Comparison of ENCODE assay signal across 8 cellular contexts in the genomic region with DNA sequence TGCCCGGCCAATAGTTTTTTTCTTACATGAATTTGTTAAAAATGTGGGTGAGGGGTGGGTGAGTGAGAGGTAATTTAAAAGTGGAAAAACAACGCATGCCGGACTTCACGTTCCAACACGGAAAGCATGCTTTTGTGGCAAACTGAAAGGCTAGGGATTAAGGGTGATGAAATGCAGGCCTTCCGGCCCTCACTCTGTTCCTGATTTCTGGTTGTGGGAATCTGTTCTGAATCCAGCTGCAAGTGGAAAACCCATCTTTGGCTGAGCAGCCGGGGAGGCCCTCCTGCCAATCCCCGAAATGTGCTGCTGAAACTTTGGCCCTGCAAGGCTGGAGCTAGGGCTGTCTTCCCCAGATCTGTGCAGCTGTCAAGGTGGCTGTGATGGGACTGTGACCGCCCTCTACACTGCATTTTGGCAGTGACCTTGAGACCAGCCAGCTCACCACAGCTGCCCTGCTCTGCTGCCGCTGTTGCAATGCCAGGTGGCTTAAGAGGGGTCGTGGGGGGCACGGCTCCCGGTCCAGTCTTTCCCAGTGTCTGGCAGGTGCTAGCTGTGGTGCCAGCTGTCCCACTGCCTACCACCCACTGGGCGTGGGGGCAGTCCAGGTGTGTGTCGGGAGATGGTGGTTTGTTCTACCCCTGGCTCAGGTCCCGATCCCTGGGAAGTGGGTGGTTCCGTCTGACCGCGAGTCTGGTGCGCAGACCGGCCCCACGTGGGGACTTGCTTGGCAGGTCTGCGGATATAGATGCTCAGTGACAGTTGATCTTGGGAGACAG. TPM values are rescaled to one million over a fixed set of nuclear protein-coding genes. Genes with fewer than 3 reads are reported as not detected.
A peak's percentile ranks its signal among the peaks of the same experiment; 100 is the strongest.
DNase-seq lines count a peak whose midpoint lies in the region; ATAC-seq and TF ChIP-seq lines count a peak whose summit lies in the region.

No MANE protein-coding gene starts in this region.

- peak overlapping the region; percentile 25 for H3K27ac Mint-ChIP-seq in activated CD4-positive, alpha-beta T cell treated with anti-CD3 and anti-CD28 coated beads, Interleukin-2, amount 10 ng/mL, durations not matched to agents 7 days and 5 days

- H3F3A ChIP-seq in neural cell (ENCODE audit: insufficient read depth, low read length, poor library complexity, severe bottlenecking): no peaks in the 10 kb centered on the region

- H3K27me3 ChIP-seq in neural cell (ENCODE audit: insufficient read depth, low read depth, low read length): no peaks in the 10 kb centered on the region

- no peaks in the 10 kb centered on the region for H3K9me2 ChIP-seq in neural cell (ENCODE audit: insufficient read depth, low read length)

- H3K9me3 ChIP-seq in neural cell (ENCODE audit: low read length): no peaks in the 10 kb centered on the region

- H3K4me1 Mint-ChIP-seq in activated CD4-positive, alpha-beta T cell treated with anti-CD3 and anti-CD28 coated beads, Interleukin-2, amount 10 ng/mL, durations not matched to agents 7 days and 5 days: peaks cover 33% of the 10 kb centered on the region

- peak overlapping the region; percentile 100 for H2AFZ ChIP-seq in neural cell (ENCODE audit: low read depth, low read length)

- CTCF ChIA-PET in activated CD4-positive, alpha-beta T cell treated with anti-CD3 and anti-CD28 coated beads, Interleukin-2, amount 10 ng/mL, durations not matched to agents 7 days and 5 days (lab: Charles Lee): no interaction called here
- CTCF ChIA-PET in RWPE1 (lab: Yijun Ruan, JAX): no interaction called here

- POLR2A ChIA-PET in activated CD4-positive, alpha-beta T cell treated with anti-CD3 and anti-CD28 coated beads, Interleukin-2, amount 10 ng/mL, durations not matched to agents 7 days and 5 days (lab: Charles Lee): no interaction called here
- POLR2A ChIA-PET in RWPE1 (lab: Yijun Ruan, JAX; ENCODE audit: low non-redundant PET): no interaction called here

- H3K27ac ChIP-seq in RWPE1 (peak overlapping the region; percentile 88), neural cell (ENCODE audit: low read length) (peak overlapping the region; percentile 95)

- H3K9ac ChIP-seq in neural cell (ENCODE audit: low read length): peak overlapping the region; percentile 86

- no peak for TF ChIP-seq EP300 in neural cell (conservative IDR thresholded peaks at IDR 0.05; ENCODE audit: poor library complexity, severe bottlenecking)

- TF ChIP-seq RAD21 in neural cell (conservative IDR thresholded peaks at IDR 0.05): no peak

- no peaks in the 10 kb centered on the region for H3K27me3 Mint-ChIP-seq in activated CD4-positive, alpha-beta T cell treated with anti-CD3 and anti-CD28 coated beads, Interleukin-2, amount 10 ng/mL, durations not matched to agents 7 days and 5 days

- no peak for ATAC-seq in HG02852 (IDR thresholded peaks at IDR 0.05; ENCODE audit: unreplicated experiment)

- no peak for TF ChIP-seq CTCF in RWPE1 (conservative IDR thresholded peaks at IDR 0.05; ENCODE audit: low read depth)
- TF ChIP-seq CTCF in fibroblast of pulmonary artery (IDR thresholded peaks at IDR 0.05; ENCODE audit: low read length, missing control alignments): no peak
- no peak for TF ChIP-seq CTCF in neural cell (IDR thresholded peaks at IDR 0.05; ENCODE audit: poor library complexity, severe bottlenecking)

- H3K9me3 Mint-ChIP-seq in activated CD4-positive, alpha-beta T cell treated with anti-CD3 and anti-CD28 coated beads, Interleukin-2, amount 10 ng/mL, durations not matched to agents 7 days and 5 days: peaks cover 3% of the 10 kb centered on the region

- peak overlapping the region; percentile 23 for H3K4me3 Mint-ChIP-seq in activated CD4-positive, alpha-beta T cell treated with anti-CD3 and anti-CD28 coated beads, Interleukin-2, amount 10 ng/mL, durations not matched to agents 7 days and 5 days

- no peaks in the 10 kb centered on the region for H3K36me3 ChIP-seq in neural cell (ENCODE audit: insufficient read depth, low read length)

- peaks cover 37% of the 10 kb centered on the region for H3K79me2 ChIP-seq in neural cell (replicated peaks; ENCODE audit: insufficient read depth, low read length)

- H4K20me1 ChIP-seq in neural cell (ENCODE audit: insufficient read depth): no peaks in the 10 kb centered on the region

- H3K4me3 ChIP-seq in fibroblast of pulmonary artery (replicated peaks; ENCODE audit: low read depth, low read length) (no peak overlapping the region), neural cell (ENCODE audit: low read length) (peak overlapping the region; percentile 71)

- peak overlapping the region; percentile 97 for H3K4me2 ChIP-seq in neural cell (ENCODE audit: low read length)

- H3K36me3 Mint-ChIP-seq in activated CD4-positive, alpha-beta T cell treated with anti-CD3 and anti-CD28 coated beads, Interleukin-2, amount 10 ng/mL, durations not matched to agents 7 days and 5 days (ENCODE audit: low read depth): peaks cover 20% of the 10 kb centered on the region

- no peak for DNase-seq in activated CD4-positive, alpha-beta T cell treated with anti-CD3 and anti-CD28 coated beads, Interleukin-2, amount 10 ng/mL, durations not matched to agents 7 days and 5 days
- no peak for DNase-seq in activated CD4-positive, alpha-beta T cell treated with anti-CD3 and anti-CD28 coated beads, Interleukin-2, amount 50 U/mL, for 4 hours
- DNase-seq in RWPE1 (ENCODE audit: low spot score) (no peak), fibroblast of pulmonary artery (ENCODE audit: low read depth) (peak; percentile 51), KG1 (lab: John Stamatoyannopoulos, UW) (no peak)
- no peak for DNase-seq in stimulated activated CD4-positive, alpha-beta T cell treated with anti-CD3 and anti-CD28 coated beads, Interleukin-4, amount 100 ng/mL, for 4 hours

TF ChIP-seq in neural cell, 6 proteins besides CTCF, POLR2A, EP300 and RAD21:
- TF ChIP-seq POLR2AphosphoS5 (IDR thresholded peaks at IDR 0.05): peak; percentile 13
- TF ChIP-seq MXI1 (conservative IDR thresholded peaks at IDR 0.05; ENCODE audit: poor library complexity, severe bottlenecking): no peak

RNA-seq across cellular contexts. Expression of gene TET1, which starts 39.0 kb away (rescaled TPM):
- 1 to 10 TPM; 3.0 to 3.7 TPM for total RNA-seq in activated CD4-positive, alpha-beta T cell treated with anti-CD3 and anti-CD28 coated beads, Interleukin-2, amount 10 ng/mL, durations not matched to agents 7 days and 5 days
- polyA plus RNA-seq in neural cell: 3.6 and 5.2 TPM in 2 replicates
- 77.2 and 89.3 TPM in 2 replicates for polyA minus RNA-seq in neural cell
